In the genomic region with DNA sequence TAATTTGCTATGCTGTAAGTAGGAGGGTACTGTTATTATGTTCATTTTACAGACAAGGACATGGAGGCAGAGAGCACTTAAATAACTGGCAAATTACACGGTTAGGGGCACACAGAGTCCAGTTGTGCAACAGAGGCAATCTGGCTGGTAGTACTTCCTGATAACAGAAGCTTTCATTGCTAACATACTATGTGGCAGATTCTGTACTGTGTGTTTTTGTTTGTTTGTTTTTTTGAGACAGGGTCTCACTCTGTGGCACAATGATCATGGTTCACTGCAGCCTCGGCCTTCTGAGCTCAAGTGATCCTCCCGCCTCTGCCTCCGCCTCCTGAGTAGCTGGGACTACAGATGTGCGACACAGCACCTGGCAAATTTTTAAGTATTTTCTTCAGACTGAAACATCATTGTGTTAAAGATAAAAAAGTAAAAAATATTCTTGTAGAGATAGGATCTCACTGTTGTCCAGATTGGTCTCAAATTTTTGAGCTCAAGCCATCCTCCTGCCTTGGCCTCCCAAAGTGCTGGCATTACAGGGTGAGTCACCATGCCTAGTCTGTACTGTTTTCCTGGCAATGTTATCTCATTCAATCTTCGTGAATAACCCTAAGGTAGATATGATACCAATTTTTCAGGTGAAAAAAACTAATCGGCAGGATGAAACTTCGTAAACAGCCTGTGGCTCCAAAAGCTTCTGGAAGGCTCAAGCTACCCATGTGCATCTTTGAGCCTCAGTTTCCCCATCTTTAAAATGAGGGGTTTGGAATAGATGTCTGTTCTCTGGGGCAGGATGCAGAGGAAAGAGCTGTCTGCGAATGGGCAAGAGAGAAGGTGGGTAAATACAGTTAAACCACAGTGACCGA, we compare ENCODE assay signal across 8 cellular contexts. TPM values are rescaled to one million over a fixed set of nuclear protein-coding genes. Genes with fewer than 3 reads are reported as not detected.
DNase-seq lines count a peak whose midpoint lies in the region; ATAC-seq and TF ChIP-seq lines count a peak whose summit lies in the region.

No MANE protein-coding gene starts in this region.

- no peaks in the 10 kb centered on the region for H3K36me3 Mint-ChIP-seq in endodermal cell (ENCODE audit: low read depth)

- H2BK120ac ChIP-seq in trophoblast cell (ENCODE audit: insufficient read depth, low read length, poor library complexity) = peak overlapping the region; percentile 34

- H3K4me3 ChIP-seq in GM12875 (ENCODE audit: low read depth, low read length) (peak overlapping the region; percentile 88), PC-9 (peak overlapping the region; percentile 79), endodermal cell (ENCODE audit: low read length) (peak overlapping the region; percentile 87), trophoblast cell (ENCODE audit: low read depth, low read length) (peak overlapping the region; percentile 64)

- H4K91ac ChIP-seq in trophoblast cell (ENCODE audit: low read depth, low read length) = peak overlapping the region; percentile 83

- H3K4me1 ChIP-seq in PC-9 (replicated peaks; ENCODE audit: insufficient read depth) = 0 out of 2 replicates have a peak, but pooled peaks cover 9% of the 10 kb centered on the region
- H3K4me1 ChIP-seq in endodermal cell (ENCODE audit: control insufficient read depth, insufficient read depth, low read length) = no peaks in the 10 kb centered on the region
- H3K4me1 ChIP-seq in trophoblast cell (ENCODE audit: control insufficient read depth in 1 of 2, insufficient read depth in 2 of 2, low read length in 2 of 2) = peaks cover 2% of the 10 kb centered on the region in 2 experiments

- H3K79me2 ChIP-seq in PC-9 (ENCODE audit: low read depth) = no peaks in the 10 kb centered on the region
- peaks cover 8% of the 10 kb centered on the region for H3K79me2 ChIP-seq in trophoblast cell (ENCODE audit: control insufficient read depth, insufficient read depth, low read length, poor library complexity)

- H4K8ac ChIP-seq in trophoblast cell (ENCODE audit: low read depth, low read length) = peak overlapping the region; percentile 86

- intact Hi-C loops in PC-9 (cut with micrococcal nuclease; ENCODE audit: unreplicated experiment) = no loop called here

- TF ChIP-seq CTCF in GM12875 (IDR thresholded peaks at IDR 0.05; ENCODE audit: borderline replicate concordance, insufficient read depth, low read depth, low read length) (no peak), PC-9 (conservative IDR thresholded peaks at IDR 0.05) (no peak), endodermal cell (conservative IDR thresholded peaks at IDR 0.05) (no peak)

- H4K20me1 ChIP-seq in PC-9 (ENCODE audit: insufficient read depth) = no peaks in the 10 kb centered on the region

- POLR2A ChIA-PET in PC-9 (lab: Charles Lee; ENCODE audit: unreplicated experiment) = interaction anchor here (0.6 to 0.7 kb wide), 4 partner anchors 43 to 1424 kb away, joined by 3 to 8 read pairs (median 4); no protein-coding TSS in a partner anchor

- peaks cover 5% of the 10 kb centered on the region for H3K4me1 Mint-ChIP-seq in endodermal cell

- H3K36me3 ChIP-seq in PC-9 (ENCODE audit: low read depth) (no peaks in the 10 kb centered on the region), endodermal cell (ENCODE audit: control insufficient read depth, insufficient read depth, low read length) (no peaks in the 10 kb centered on the region), trophoblast cell (ENCODE audit: control insufficient read depth in 1 of 2, insufficient read depth in 2 of 2, low read length in 2 of 2) (no peaks in the 10 kb centered on the region)

- ATAC-seq in GM18511 (IDR thresholded peaks at IDR 0.05; ENCODE audit: unreplicated experiment) (no peak), GM18909 (IDR thresholded peaks at IDR 0.05; ENCODE audit: poor library complexity, unreplicated experiment) (no peak)

- peak overlapping the region; percentile 95 for H3K4me2 ChIP-seq in PC-9
- peak overlapping the region; percentile 57 for H3K4me2 ChIP-seq in trophoblast cell (ENCODE audit: low read length)

- WGBS in endodermal cell (ENCODE audit: insufficient coverage in 1 of 2, insufficient read length in 1 of 2), 2 experiments = 83% methylated on average over 10 of the region's 10 CpGs
- WGBS in trophoblast cell (ENCODE audit: extremely low coverage, insufficient coverage, insufficient read length) = no CpG with 5 or more reads among the region's 10 CpGs

- BruUV-seq in PC-9 (replicated peaks; lab: Mats Ljungman, UMichigan) = TSS peak; percentile 92

- H3K23ac ChIP-seq in trophoblast cell (ENCODE audit: low read length) = no peak overlapping the region

- peak overlapping the region; percentile 57 for H4K12ac ChIP-seq in trophoblast cell (ENCODE audit: low read depth, low read length)

- peak overlapping the region; percentile 96 for H2AFZ ChIP-seq in PC-9
- H2AFZ ChIP-seq in trophoblast cell (ENCODE audit: insufficient read depth, low read length, poor library complexity) = peak overlapping the region; percentile 75

- H3K4ac ChIP-seq in trophoblast cell (ENCODE audit: low read depth, low read length) = peak overlapping the region; percentile 16

- peak overlapping the region; percentile 52 for H3K14ac ChIP-seq in trophoblast cell (ENCODE audit: low read length)

- H2BK12ac ChIP-seq in trophoblast cell (ENCODE audit: low read length) = peak overlapping the region; percentile 23

- peak overlapping the region; percentile 85 for H3K27ac Mint-ChIP-seq in endodermal cell

- H3K27me3 Mint-ChIP-seq in endodermal cell (ENCODE audit: insufficient read depth) = peaks cover 14% of the 10 kb centered on the region

- CTCF ChIA-PET in PC-9 (lab: Charles Lee) = no interaction called here

- peak overlapping the region; percentile 83 for H3K9ac ChIP-seq in endodermal cell (ENCODE audit: extremely low read depth, low read length, poor library complexity, severe bottlenecking)
- H3K9ac ChIP-seq in trophoblast cell (ENCODE audit: low read length) = peak overlapping the region; percentile 1

- H2AK5ac ChIP-seq in trophoblast cell (ENCODE audit: low read length) = no peak overlapping the region

- no peaks in the 10 kb centered on the region for H3K9me3 Mint-ChIP-seq in endodermal cell

- peak overlapping the region; percentile 86 for H3K18ac ChIP-seq in trophoblast cell (ENCODE audit: low read length)

- H3F3A ChIP-seq in PC-9 (ENCODE audit: insufficient read depth, low read depth) = peaks cover 13% of the 10 kb centered on the region; the same call in 1 of the 2 replicates

- H3K27me3 ChIP-seq in PC-9 (ENCODE audit: insufficient read depth, low read depth) = no peaks in the 10 kb centered on the region
- H3K27me3 ChIP-seq in endodermal cell (ENCODE audit: control insufficient read depth, insufficient read depth, low read length, poor library complexity, severe bottlenecking) = no peaks in the 10 kb centered on the region
- no peaks in the 10 kb centered on the region for H3K27me3 ChIP-seq in trophoblast cell (ENCODE audit: insufficient read depth, low read length)

- H2BK5ac ChIP-seq in trophoblast cell (ENCODE audit: low read depth, low read length, poor library complexity) = peak overlapping the region; percentile 63

- H3K9me3 ChIP-seq in PC-9 (ENCODE audit: insufficient read depth, low read depth) = no peaks in the 10 kb centered on the region
- H3K9me3 ChIP-seq in endodermal cell (ENCODE audit: control insufficient read depth, low read length) = no peaks in the 10 kb centered on the region
- no peaks in the 10 kb centered on the region for H3K9me3 ChIP-seq in trophoblast cell (ENCODE audit: insufficient read depth, low read depth, low read length)

- H3K27ac ChIP-seq in PC-9 (peak overlapping the region; percentile 47), endodermal cell (ENCODE audit: low read depth, low read length) (peak overlapping the region; percentile 26), trophoblast cell (ENCODE audit: low read depth, low read length) (peak overlapping the region; percentile 50)

- H3K79me1 ChIP-seq in trophoblast cell (ENCODE audit: low read length) = peaks cover 13% of the 10 kb centered on the region

- no peak for DNase-seq in PC-9
- no peak for DNase-seq in endodermal cell
- peak; percentile 86 to 95 for DNase-seq in trophoblast cell
- no peak for DNase-seq in NCI-H1105 (lab: John Stamatoyannopoulos, UW)
- DNase-seq in SW480 (ENCODE audit: low spot score) = no peak

- H3K4me3 Mint-ChIP-seq in endodermal cell = peak overlapping the region; percentile 78

- no peaks in the 10 kb centered on the region; the same call in 1 of the 2 replicates for H3K9me2 ChIP-seq in PC-9 (ENCODE audit: insufficient read depth)

RNA-seq across cellular contexts. Expression of a gene that starts 0.9 kb away (rescaled TPM):
- total RNA-seq in PC-9 (2021) (22.4 and 29.7 TPM in 2 replicates), endodermal cell (10 to 100 TPM; 52.4 to 64.6 TPM)
- 45.4 TPM for polyA plus RNA-seq in endodermal cell (2013, experiment 1 of 2)
- polyA plus RNA-seq in endodermal cell (2013, experiment 2 of 2) = 50.5 TPM
- polyA plus RNA-seq in trophoblast cell (2013) = 329 and 350 TPM in 2 replicates

Comparison
In these comparisons a context has a peak if more than half of its experiments do, and no peak if none do; other contexts are left out.
1. DNase-seq: peak in trophoblast cell (2 of 2); none in PC-9 (0 of 2), endodermal cell (single experiment), NCI-H1105 (single experiment) and SW480 (single experiment).
2. Peak in every context shown above with its lines, with median percentiles within 50 percentile points of each other: H3K4me3 ChIP-seq and H3K27ac ChIP-seq.